In the genomic region with DNA sequence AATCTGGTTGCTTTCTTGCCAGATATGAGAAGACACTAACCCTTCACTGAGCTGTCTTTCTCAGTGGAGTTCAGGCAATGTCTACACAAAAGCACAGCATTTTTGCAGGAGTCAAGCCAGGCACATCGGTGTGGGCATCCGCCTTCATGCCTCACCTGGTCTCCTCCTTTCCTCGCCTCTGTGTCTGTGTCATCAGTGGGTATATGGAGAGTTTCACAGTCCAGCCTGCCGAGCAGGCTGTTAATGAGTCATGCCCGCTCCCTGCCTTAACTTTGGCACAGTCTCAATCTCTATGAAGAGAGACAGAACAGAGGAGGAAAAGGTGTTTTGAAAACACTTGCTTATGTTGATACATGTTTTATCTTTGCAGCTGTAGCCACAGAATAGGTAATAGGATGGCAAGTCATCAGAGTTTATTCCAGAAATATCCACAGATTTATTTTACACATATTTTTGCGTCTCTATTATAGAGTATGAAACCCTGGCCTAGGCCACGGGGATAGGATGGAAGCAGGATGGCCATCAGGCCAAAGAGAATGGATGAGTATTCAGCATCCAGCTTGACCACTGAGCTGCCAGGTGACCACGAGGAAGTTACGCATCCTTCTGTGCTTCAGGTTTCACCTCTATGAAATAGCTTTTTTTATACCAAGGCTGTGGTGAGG, we compare ENCODE assay signal across 1 cellular context.
TF ChIP-seq lines count a peak whose summit lies in the region.

No MANE protein-coding gene starts in this region.

TF ChIP-seq in HepG2, 621 proteins besides CTCF, POLR2A, EP300 and RAD21 (continued from another document):
- TF ChIP-seq, protein P1, sequence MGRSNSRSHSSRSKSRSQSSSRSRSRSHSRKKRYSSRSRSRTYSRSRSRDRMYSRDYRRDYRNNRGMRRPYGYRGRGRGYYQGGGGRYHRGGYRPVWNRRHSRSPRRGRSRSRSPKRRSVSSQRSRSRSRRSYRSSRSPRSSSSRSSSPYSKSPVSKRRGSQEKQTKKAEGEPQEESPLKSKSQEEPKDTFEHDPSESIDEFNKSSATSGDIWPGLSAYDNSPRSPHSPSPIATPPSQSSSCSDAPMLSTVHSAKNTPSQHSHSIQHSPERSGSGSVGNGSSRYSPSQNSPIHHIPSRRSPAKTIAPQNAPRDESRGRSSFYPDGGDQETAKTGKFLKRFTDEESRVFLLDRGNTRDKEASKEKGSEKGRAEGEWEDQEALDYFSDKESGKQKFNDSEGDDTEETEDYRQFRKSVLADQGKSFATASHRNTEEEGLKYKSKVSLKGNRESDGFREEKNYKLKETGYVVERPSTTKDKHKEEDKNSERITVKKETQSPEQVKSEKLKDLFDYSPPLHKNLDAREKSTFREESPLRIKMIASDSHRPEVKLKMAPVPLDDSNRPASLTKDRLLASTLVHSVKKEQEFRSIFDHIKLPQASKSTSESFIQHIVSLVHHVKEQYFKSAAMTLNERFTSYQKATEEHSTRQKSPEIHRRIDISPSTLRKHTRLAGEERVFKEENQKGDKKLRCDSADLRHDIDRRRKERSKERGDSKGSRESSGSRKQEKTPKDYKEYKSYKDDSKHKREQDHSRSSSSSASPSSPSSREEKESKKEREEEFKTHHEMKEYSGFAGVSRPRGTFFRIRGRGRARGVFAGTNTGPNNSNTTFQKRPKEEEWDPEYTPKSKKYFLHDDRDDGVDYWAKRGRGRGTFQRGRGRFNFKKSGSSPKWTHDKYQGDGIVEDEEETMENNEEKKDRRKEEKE (IDR thresholded peaks at IDR 0.05) = no peak
- no peak for TF ChIP-seq NKX3-1 (CRISPR knock-in tag; IDR thresholded peaks at IDR 0.05)
- TF ChIP-seq, protein P2, sequence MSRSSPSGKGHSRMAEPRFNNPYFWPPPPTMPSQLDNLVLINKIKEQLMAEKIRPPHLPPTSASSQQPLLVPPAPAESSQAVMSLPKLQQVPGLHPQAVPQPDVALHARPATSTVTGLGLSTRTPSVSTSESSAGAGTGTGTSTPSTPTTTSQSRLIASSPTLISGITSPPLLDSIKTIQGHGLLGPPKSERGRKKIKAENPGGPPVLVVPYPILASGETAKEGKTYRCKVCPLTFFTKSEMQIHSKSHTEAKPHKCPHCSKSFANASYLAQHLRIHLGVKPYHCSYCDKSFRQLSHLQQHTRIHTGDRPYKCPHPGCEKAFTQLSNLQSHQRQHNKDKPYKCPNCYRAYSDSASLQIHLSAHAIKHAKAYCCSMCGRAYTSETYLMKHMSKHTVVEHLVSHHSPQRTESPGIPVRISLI (CRISPR knock-in tag; IDR thresholded peaks at IDR 0.05; ENCODE audit: borderline replicate concordance) = no peak
- TF ChIP-seq CENPT (CRISPR knock-in tag; IDR thresholded peaks at IDR 0.05; ENCODE audit: low read depth) = no peak
- TF ChIP-seq ZNF619 (CRISPR knock-in tag; IDR thresholded peaks at IDR 0.05) = no peak
- no peak for TF ChIP-seq CCDC6 (CRISPR knock-in tag; IDR thresholded peaks at IDR 0.05)
- TF ChIP-seq PLRG1 (conservative IDR thresholded peaks at IDR 0.05) = no peak
TF ChIP-seq in HepG2: peak in this region for 0.
